ENCODE assay signal across 27 cellular contexts in genomic region chr10:90988024-90988423, GRCh38.
"Had no signal": no experiment of that assay in that cellular context is flagged by ENCODE, and none has a peak within 500 bp of the region (broad histone marks: within the 10 kb centered on the region; RNA-seq: fewer than 3 reads in every experiment).

No MANE protein-coding gene starts in this region.

- DNase-seq: central memory CD4-positive, alpha-beta T cell; dorsolateral prefrontal cortex; effector CD4-positive, alpha-beta T cell; esophagus squamous epithelium; foreskin melanocyte; glutamatergic neuron; kidney; naive thymus-derived CD8-positive, alpha-beta T cell; nephron progenitor cell; occipital lobe; ovary; posterior cingulate gyrus; psoas muscle; stimulated activated CD4-positive, alpha-beta T cell treated with anti-CD3 and anti-CD28 coated beads, Interleukin-12 subunit alpha, Interleukin-12 subunit beta, amount 100 ng/mL, for 4 hours; stimulated activated CD4-positive, alpha-beta T cell treated with anti-CD3 and anti-CD28 coated beads, Interleukin-1b, Interleukin-23, amount 100 ng/mL, for 48 hours; stimulated activated CD4-positive, alpha-beta T cell treated with anti-CD3 and anti-CD28 coated beads, Interleukin-4, amount 100 ng/mL, for 1 hour; stimulated activated CD8-positive, alpha-beta memory T cell treated with anti-CD3 and anti-CD28 coated beads, Interleukin-4, amount 100 ng/mL, for 48 hours; upper lobe of left lung had no signal

- H3K4me3 Mint-ChIP-seq: naive thymus-derived CD8-positive, alpha-beta T cell; nephron progenitor cell; stimulated activated naive CD8-positive, alpha-beta T cell treated with anti-CD3 and anti-CD28 coated beads, Interleukin-15, Interleukin-2, amounts not matched to agents 100 ng/mL and 50 ng/mL, for 24 hours had no signal

- H3K4me3 ChIP-seq: dorsolateral prefrontal cortex, esophagus squamous epithelium, ovary, psoas muscle, smooth muscle cell, thoracic aorta, tibial nerve, upper lobe of left lung had no signal

- H3K4me1 ChIP-seq: esophagus squamous epithelium, tibial nerve, upper lobe of left lung had no signal

- H3K27ac Mint-ChIP-seq: naive thymus-derived CD8-positive, alpha-beta T cell; nephron progenitor cell; stimulated activated naive CD8-positive, alpha-beta T cell treated with anti-CD3 and anti-CD28 coated beads, Interleukin-15, Interleukin-2, amounts not matched to agents 100 ng/mL and 50 ng/mL, for 24 hours had no signal

- FAIRE-seq: colon, kidney, urothelium cell line had no signal

- H3K27me3 Mint-ChIP-seq: naive thymus-derived CD8-positive, alpha-beta T cell; stimulated activated naive CD8-positive, alpha-beta T cell treated with anti-CD3 and anti-CD28 coated beads, Interleukin-15, Interleukin-2, amounts not matched to agents 100 ng/mL and 50 ng/mL, for 24 hours had no signal

- H3K36me3 Mint-ChIP-seq: naive thymus-derived CD8-positive, alpha-beta T cell had no signal

- H3K9me3 ChIP-seq: esophagus squamous epithelium, ovary, psoas muscle, thoracic aorta, tibial nerve, upper lobe of left lung had no signal

- H3K4me2 ChIP-seq: smooth muscle cell had no signal

- H3K27ac ChIP-seq: epithelial cell of prostate, esophagus squamous epithelium, ovary, psoas muscle, thoracic aorta, tibial nerve, upper lobe of left lung had no signal

- H3K27me3 ChIP-seq: dorsolateral prefrontal cortex, esophagus squamous epithelium, ovary, tibial nerve, upper lobe of left lung had no signal

- H3K36me3 ChIP-seq: esophagus squamous epithelium, ovary, thoracic aorta, tibial nerve, upper lobe of left lung had no signal

- ATAC-seq: left lobe of liver; naive thymus-derived CD8-positive, alpha-beta T cell; sciatic nerve had no signal

- H3K9me3 Mint-ChIP-seq: naive thymus-derived CD8-positive, alpha-beta T cell; nephron progenitor cell; stimulated activated naive CD8-positive, alpha-beta T cell treated with anti-CD3 and anti-CD28 coated beads, Interleukin-15, Interleukin-2, amounts not matched to agents 100 ng/mL and 50 ng/mL, for 24 hours had no signal
